Comparison of ENCODE assay signal across 17 cellular contexts in genomic region chr1:236023926-236024565, GRCh38.
"Had no signal": no experiment of that assay in that cellular context is flagged by ENCODE, and none has a peak within 500 bp of the region (broad histone marks: within the 10 kb centered on the region; RNA-seq: fewer than 3 reads in every experiment).

No MANE protein-coding gene starts in this region.

- H3K27ac Mint-ChIP-seq: activated naive CD8-positive, alpha-beta T cell treated with anti-CD3 and anti-CD28 coated beads for 36 hours; effector memory CD8-positive, alpha-beta T cell; mesothelial cell of epicardium; nephron progenitor cell; stimulated activated memory B cell treated with anti-CD40 and anti-IgM and Interleukin-4, amounts not matched to agents 10 μg/mL and 1 μg/mL and 100 μg/mL, for 72 hours; type B pancreatic cell had no signal

- H3K9me3 Mint-ChIP-seq: activated naive CD8-positive, alpha-beta T cell treated with anti-CD3 and anti-CD28 coated beads for 36 hours; effector memory CD8-positive, alpha-beta T cell; mesothelial cell of epicardium; nephron progenitor cell; stimulated activated memory B cell treated with anti-CD40 and anti-IgM and Interleukin-4, amounts not matched to agents 10 μg/mL and 1 μg/mL and 100 μg/mL, for 72 hours; type B pancreatic cell had no signal

- H3K27me3 Mint-ChIP-seq: activated naive CD8-positive, alpha-beta T cell treated with anti-CD3 and anti-CD28 coated beads for 36 hours had no signal

- H3K9me3 ChIP-seq: esophagus squamous epithelium, testis had no signal

- H3K36me3 Mint-ChIP-seq: activated naive CD8-positive, alpha-beta T cell treated with anti-CD3 and anti-CD28 coated beads for 36 hours; stimulated activated memory B cell treated with anti-CD40 and anti-IgM and Interleukin-4, amounts not matched to agents 10 μg/mL and 1 μg/mL and 100 μg/mL, for 72 hours had no signal

- DNase-seq: activated CD4-positive, alpha-beta T cell treated with anti-CD3 and anti-CD28 coated beads, Interleukin-2, amount 50 U/mL, for 4 hours; activated naive CD8-positive, alpha-beta T cell treated with anti-CD3 and anti-CD28 coated beads for 36 hours; activated T-cell treated with anti-CD3 and anti-CD28 coated beads for 4 hours; amniotic stem cell; effector memory CD8-positive, alpha-beta T cell; esophagus squamous epithelium; hypothalamus; islet precursor cell; nephron progenitor cell; nucleus accumbens; posterior cingulate gyrus; stimulated activated CD4-positive, alpha-beta T cell treated with anti-CD3 and anti-CD28 coated beads, Interleukin-4, amount 100 ng/mL, for 4 hours; testis had no signal

- H3K27me3 ChIP-seq: esophagus squamous epithelium, testis had no signal

- H3K4me1 Mint-ChIP-seq: stimulated activated memory B cell treated with anti-CD40 and anti-IgM and Interleukin-4, amounts not matched to agents 10 μg/mL and 1 μg/mL and 100 μg/mL, for 72 hours had no signal

- H3K27ac ChIP-seq: testis had no signal

- H3K4me3 Mint-ChIP-seq: activated naive CD8-positive, alpha-beta T cell treated with anti-CD3 and anti-CD28 coated beads for 36 hours; effector memory CD8-positive, alpha-beta T cell; mesothelial cell of epicardium; nephron progenitor cell; stimulated activated memory B cell treated with anti-CD40 and anti-IgM and Interleukin-4, amounts not matched to agents 10 μg/mL and 1 μg/mL and 100 μg/mL, for 72 hours; type B pancreatic cell had no signal

- H3K4me3 ChIP-seq: esophagus squamous epithelium, lung, testis had no signal

- ATAC-seq: effector memory CD8-positive, alpha-beta T cell; stimulated activated memory B cell treated with anti-CD40 and anti-IgM and Interleukin-4, amounts not matched to agents 10 μg/mL and 1 μg/mL and 100 μg/mL, for 72 hours had no signal
